In genomic region chr17:8109669-8110455, GRCh38 we compare ENCODE assay signal across 9 cellular contexts. TPM values are rescaled to one million over a fixed set of nuclear protein-coding genes. Genes with fewer than 3 reads are reported as not detected.
DNase-seq lines count a peak whose midpoint lies in the region; ATAC-seq and TF ChIP-seq lines count a peak whose summit lies in the region.
"Had no signal": no experiment of that assay in that cellular context is flagged by ENCODE, and none has a peak within 500 bp of the region (broad histone marks: within the 10 kb centered on the region; RNA-seq: fewer than 3 reads in every experiment).

No MANE protein-coding gene starts in this region.

- peak overlapping the region; percentile 60 for H3K56ac ChIP-seq in mesendoderm (ENCODE audit: low read length)

- H4K5ac ChIP-seq in mesendoderm (ENCODE audit: low read length): no peak overlapping the region

- no peak overlapping the region for H2BK15ac ChIP-seq in mesendoderm (replicated peaks; ENCODE audit: low read depth)

- WGBS in mesendoderm (ENCODE audit: extremely low coverage, insufficient coverage, low lambda C conversion rate): no CpG with 5 or more reads among the region's 61 CpGs

- H3K27me3 ChIP-seq in MG63: 0 out of 2 replicates have a peak, but pooled peaks cover under 1% of the 10 kb centered on the region
- H3K27me3 ChIP-seq in dorsolateral prefrontal cortex: peaks cover 0 to 34% (median 8%) of the 10 kb centered on the region in 45 donors
- H3K27me3 ChIP-seq in mesendoderm (ENCODE audit: insufficient read depth, low read length, poor library complexity): peaks cover 6% of the 10 kb centered on the region

- H3K27ac ChIP-seq in dorsolateral prefrontal cortex (peak overlapping the region in 2 of 59 donors; percentile 18 to 68), mesendoderm (ENCODE audit: low read depth, low read length) (no peak overlapping the region)

- H3K9me3 ChIP-seq in MG63: no peaks in the 10 kb centered on the region

- peak overlapping the region; percentile 24 for H3K9ac ChIP-seq in mesendoderm (ENCODE audit: low read length)

- intact Hi-C loops in dorsolateral prefrontal cortex (cut with DNase I): loop anchor here in 1 of 2 donors (5.0 kb wide), 1 partner anchor 33 kb away; no protein-coding TSS in a partner anchor

- H3K4me1 ChIP-seq in mesendoderm (ENCODE audit: control insufficient read depth, low read depth, low read length): no peaks in the 10 kb centered on the region

- no peak overlapping the region for H3K4ac ChIP-seq in mesendoderm (ENCODE audit: low read depth, low read length)

- H3K36me3 ChIP-seq in MG63: no peaks in the 10 kb centered on the region
- H3K36me3 ChIP-seq in mesendoderm (ENCODE audit: control insufficient read depth, insufficient read depth, low read length): no peaks in the 10 kb centered on the region

- no peak overlapping the region for H2BK120ac ChIP-seq in mesendoderm (ENCODE audit: low read depth, low read length)

- no peak overlapping the region for H2AK5ac ChIP-seq in mesendoderm (ENCODE audit: low read length)

- H3K23ac ChIP-seq in mesendoderm (ENCODE audit: low read length): no peak overlapping the region

- H3K4me3 ChIP-seq in MG63 (no peak overlapping the region), dorsolateral prefrontal cortex (peak overlapping the region; percentile 10 to 63 (median 44)), mesendoderm (ENCODE audit: low read length) (no peak overlapping the region)

- H3K4me2 ChIP-seq in mesendoderm (ENCODE audit: low read length): peak overlapping the region; percentile 42

- H3K18ac ChIP-seq in mesendoderm (ENCODE audit: low read length): no peak overlapping the region

- no peak overlapping the region for H2BK5ac ChIP-seq in mesendoderm (ENCODE audit: low read length)

- ATAC-seq in HG02678 (IDR thresholded peaks at IDR 0.05; ENCODE audit: unreplicated experiment): no peak

- no peak overlapping the region for H4K8ac ChIP-seq in mesendoderm (ENCODE audit: low read depth, low read length)

- no peaks in the 10 kb centered on the region for H3K79me2 ChIP-seq in mesendoderm (ENCODE audit: control insufficient read depth, insufficient read depth, low read length)

- DNase-seq in EH (ENCODE audit: low read depth): peak; percentile 33
- DNase-seq in MG63: peak; percentile 23
- DNase-seq in activated CD4-positive, alpha-beta T cell treated with anti-CD3 and anti-CD28 coated beads for 48 hours: peak; percentile 85
- DNase-seq in dorsolateral prefrontal cortex: peak in 6 of 10 donors; percentile 25 to 60 (median 45)
- peak; percentile 66 for DNase-seq in mesendoderm
- DNase-seq in stimulated activated CD8-positive, alpha-beta memory T cell treated with anti-CD3 and anti-CD28 coated beads, Interleukin-7, amount 100 ng/mL, for 24 hours (ENCODE audit: low read depth): peak; percentile 51
- no peak for DNase-seq in superior temporal gyrus (ENCODE audit: extremely low spot score)

- peak; percentile 36 to 80 (median 66) for TF ChIP-seq CTCF in dorsolateral prefrontal cortex (IDR thresholded peaks at IDR 0.05 in 54 of 56, conservative IDR thresholded peaks at IDR 0.05 in 2 of 56; ENCODE audit: low read depth in 1 of 56, partially characterized antibody in 56 of 56)

- H3K79me1 ChIP-seq in mesendoderm (ENCODE audit: low read length): no peaks in the 10 kb centered on the region

RNA-seq across cellular contexts. Expression of gene ALOXE3, which starts 8.5 kb away (rescaled TPM):
- not detected in 2 replicates for total RNA-seq in MG63 (2014; rRNA removed; shearing (Covaris generic); ENCODE audit: low replicate concordance)
- 1 to 10 TPM in 110 of 120 experiments, under 1 TPM in 10; 0.39 to 6.5 (median 2.0) TPM for total RNA-seq in dorsolateral prefrontal cortex
- 0.06 TPM for polyA plus RNA-seq in mesendoderm (2013, experiment 1 of 2)
- 0.04 TPM for polyA plus RNA-seq in mesendoderm (2013, experiment 2 of 2)
- total RNA-seq: T-helper 2 cell treated with Interferon-gamma antibody and Interleukin-4, amounts not matched to agents 100 ng/mL and 5 ng/mL, for 36 hours had no signal

RNA-seq across cellular contexts. Expression of gene HES7, which starts 14.0 kb away (rescaled TPM):
- not detected in 2 replicates for total RNA-seq in MG63 (2014; rRNA removed; shearing (Covaris generic); ENCODE audit: low replicate concordance)
- 1 to 10 TPM in 88 of 120 experiments, under 1 TPM in 29, not detected in 3; 0.28 to 5.9 (median 1.7) TPM for total RNA-seq in dorsolateral prefrontal cortex
- 0.10 TPM for polyA plus RNA-seq in mesendoderm (2013, experiment 1 of 2)
- 0.17 TPM for polyA plus RNA-seq in mesendoderm (2013, experiment 2 of 2)

RNA-seq across cellular contexts. Expression of gene ALOX12B, which starts 22.3 kb away (rescaled TPM):
- not detected in 2 replicates for total RNA-seq in MG63 (2014; rRNA removed; shearing (Covaris generic); ENCODE audit: low replicate concordance)
- 1 to 10 TPM in 108 of 120 experiments, under 1 TPM in 5, not detected in 7; 0.56 to 8.3 (median 3.2) TPM for total RNA-seq in dorsolateral prefrontal cortex
- 0.01 TPM for polyA plus RNA-seq in mesendoderm (2013, experiment 1 of 2)
- 0.04 TPM for polyA plus RNA-seq in mesendoderm (2013, experiment 2 of 2)
- total RNA-seq: T-helper 2 cell treated with Interferon-gamma antibody and Interleukin-4, amounts not matched to agents 100 ng/mL and 5 ng/mL, for 36 hours had no signal

RNA-seq across cellular contexts. Expression of gene PER1, which starts 42.3 kb away (rescaled TPM):
- 1.3 and 7.9 TPM in 2 replicates for total RNA-seq in MG63 (2014; rRNA removed; shearing (Covaris generic); ENCODE audit: low replicate concordance)
- 100 to 1,000 TPM in 74 of 120 experiments, 10 to 100 TPM in 46; 46.9 to 218 (median 112) TPM for total RNA-seq in dorsolateral prefrontal cortex
- 10.0 TPM for polyA plus RNA-seq in mesendoderm (2013, experiment 1 of 2)
- polyA plus RNA-seq in mesendoderm (2013, experiment 2 of 2): 10.0 TPM

RNA-seq across cellular contexts. Expression of gene VAMP2, which starts 52.9 kb away (rescaled TPM):
- 0.59 and 3.2 TPM in 2 replicates for total RNA-seq in MG63 (2014; rRNA removed; shearing (Covaris generic); ENCODE audit: low replicate concordance)
- total RNA-seq in dorsolateral prefrontal cortex: 100 to 1,000 TPM; 264 to 763 (median 490) TPM
- polyA plus RNA-seq in mesendoderm (2013, experiment 1 of 2): 14.1 TPM
- polyA plus RNA-seq in mesendoderm (2013, experiment 2 of 2): 14.0 TPM

Comparison
In these comparisons a context has a peak if more than half of its experiments do, and no peak if none do; other contexts are left out.
1. H3K4me3 ChIP-seq: peak in dorsolateral prefrontal cortex (59 of 59); none in MG63 (single experiment) and mesendoderm (single experiment).